In genomic region chr11:33375236-33375635, GRCh38 we compare ENCODE assay signal across 10 cellular contexts. TPM values are rescaled to one million over a fixed set of nuclear protein-coding genes. Genes with fewer than 3 reads are reported as not detected.
DNase-seq lines count a peak whose midpoint lies in the region; TF ChIP-seq lines count a peak whose summit lies in the region.
"Had no signal": no experiment of that assay in that cellular context is flagged by ENCODE, and none has a peak within 500 bp of the region (broad histone marks: within the 10 kb centered on the region; RNA-seq: fewer than 3 reads in every experiment).

No MANE protein-coding gene starts in this region.

- POLR2A ChIA-PET in CD8-positive, alpha-beta memory T cell (lab: Charles Lee), result no interaction called here

- H3K9me3 Mint-ChIP-seq in CD8-positive, alpha-beta memory T cell, result no peaks in the 10 kb centered on the region
- H3K9me3 Mint-ChIP-seq in neural progenitor cell, result no peaks in the 10 kb centered on the region

- peak overlapping the region in 4 of 7 donors; percentile 35 to 54 (median 44) for H3K4me3 Mint-ChIP-seq in CD8-positive, alpha-beta memory T cell
- peak overlapping the region; percentile 94 for H3K4me3 Mint-ChIP-seq in neural progenitor cell

- peaks cover 11% of the 10 kb centered on the region for H4K20me1 ChIP-seq in neural progenitor cell (ENCODE audit: low read depth)

- TF ChIP-seq CTCF in neural progenitor cell (IDR thresholded peaks at IDR 0.05), result no peak

- no peak overlapping the region for H3K27ac ChIP-seq in CD8-positive, alpha-beta memory T cell (ENCODE audit: low read depth, low read length)
- H3K27ac ChIP-seq in ectodermal cell (ENCODE audit: insufficient read depth, low read depth, low read length, poor library complexity, severe bottlenecking), result no peak overlapping the region
- H3K27ac ChIP-seq in neural progenitor cell, result no peak overlapping the region
- H3K27ac ChIP-seq: vagina had no signal

- no peaks in the 10 kb centered on the region for H3K36me3 Mint-ChIP-seq in CD8-positive, alpha-beta memory T cell
- H3K36me3 Mint-ChIP-seq in neural progenitor cell, result no peaks in the 10 kb centered on the region

- WGBS in ectodermal cell, 2 experiments, result 87 to 89% methylated on average over 11 of the region's 11 CpGs

- no peak overlapping the region for H3K27ac Mint-ChIP-seq in CD8-positive, alpha-beta memory T cell
- peak overlapping the region; percentile 83 for H3K27ac Mint-ChIP-seq in neural progenitor cell

- DNase-seq in CD8-positive, alpha-beta memory T cell, result no peak
- no peak for DNase-seq in NT2/D1 (ENCODE audit: low read depth, low spot score)
- no peak for DNase-seq in neural progenitor cell (ENCODE audit: low spot score)
- no peak for DNase-seq in SIG-M5 treated with dmso at 0.1 percent for 504 hours (lab: John Stamatoyannopoulos, UW; ENCODE audit: unreplicated experiment)
- DNase-seq in H4 (ENCODE audit: low spot score), result no peak
- DNase-seq in middle frontal gyrus (ENCODE audit: extremely low spot score, low spot score), result no peak
- no peak for DNase-seq in NCI-H2227 (lab: John Stamatoyannopoulos, UW; ENCODE audit: unreplicated experiment)
- DNase-seq: kidney glomerular epithelial cell had no signal

- peak overlapping the region; percentile 95 for H2AFZ ChIP-seq in neural progenitor cell (replicated peaks)

- CTCF ChIA-PET in CD8-positive, alpha-beta memory T cell (lab: Charles Lee), result no interaction called here

- H3K4me1 Mint-ChIP-seq in CD8-positive, alpha-beta memory T cell, result peaks cover 0 to 9% (median 2%) of the 10 kb centered on the region in 3 donors
- H3K4me1 Mint-ChIP-seq in neural progenitor cell, result peaks cover 29% of the 10 kb centered on the region

- no peaks in the 10 kb centered on the region for H3K4me1 ChIP-seq in CD8-positive, alpha-beta memory T cell (ENCODE audit: insufficient read depth, low read length)
- no peaks in the 10 kb centered on the region for H3K4me1 ChIP-seq in NT2/D1 (ENCODE audit: insufficient read depth, insufficient read length)
- peaks cover 8% of the 10 kb centered on the region for H3K4me1 ChIP-seq in ectodermal cell (ENCODE audit: control insufficient read depth, insufficient read depth, low read length)
- H3K4me1 ChIP-seq in neural progenitor cell, result no peaks in the 10 kb centered on the region
- H3K4me1 ChIP-seq: vagina had no signal

- H3K27me3 ChIP-seq in CD8-positive, alpha-beta memory T cell (ENCODE audit: insufficient read depth, low read length, poor library complexity, severe bottlenecking), result peaks cover 16% of the 10 kb centered on the region
- H3K27me3 ChIP-seq in NT2/D1 (ENCODE audit: insufficient read depth, insufficient read length) (peaks cover 45% of the 10 kb centered on the region), ectodermal cell (ENCODE audit: control insufficient read depth, insufficient read depth, low read length, poor library complexity, severe bottlenecking) (peaks cover 56% of the 10 kb centered on the region), neural progenitor cell (peaks cover 71% of the 10 kb centered on the region)
- H3K27me3 ChIP-seq: vagina had no signal

- no peak overlapping the region for H3K4me3 ChIP-seq in CD8-positive, alpha-beta memory T cell (ENCODE audit: low read length)
- H3K4me3 ChIP-seq in NT2/D1 (ENCODE audit: insufficient read length, low read depth), result peak overlapping the region; percentile 51
- H3K4me3 ChIP-seq in ectodermal cell (ENCODE audit: insufficient read depth, low read depth, low read length), result peak overlapping the region; percentile 54
- peak overlapping the region; percentile 68 for H3K4me3 ChIP-seq in neural progenitor cell

- H3K36me3 ChIP-seq in CD8-positive, alpha-beta memory T cell (ENCODE audit: insufficient read depth, low read length), result no peaks in the 10 kb centered on the region
- H3K36me3 ChIP-seq in NT2/D1 (ENCODE audit: insufficient read depth, insufficient read length, low read length) (no peaks in the 10 kb centered on the region), ectodermal cell (ENCODE audit: control insufficient read depth, insufficient read depth, low read length) (no peaks in the 10 kb centered on the region), neural progenitor cell (no peaks in the 10 kb centered on the region)
- H3K36me3 ChIP-seq: vagina had no signal

- H3F3A ChIP-seq in neural progenitor cell (ENCODE audit: low read depth), result peaks cover 16% of the 10 kb centered on the region

- H3K4me2 ChIP-seq in neural progenitor cell, result peak overlapping the region; percentile 91

- peaks cover 37 to 62% of the 10 kb centered on the region in 2 donors for H3K27me3 Mint-ChIP-seq in CD8-positive, alpha-beta memory T cell
- peaks cover 24% of the 10 kb centered on the region for H3K27me3 Mint-ChIP-seq in neural progenitor cell (ENCODE audit: insufficient read depth, low read depth)

- peak overlapping the region; percentile 64 for H3K9ac ChIP-seq in NT2/D1 (ENCODE audit: insufficient read length, low read depth)
- H3K9ac ChIP-seq in neural progenitor cell, result no peak overlapping the region

- no peaks in the 10 kb centered on the region for H3K9me3 ChIP-seq in CD8-positive, alpha-beta memory T cell (ENCODE audit: low read length)
- H3K9me3 ChIP-seq in NT2/D1 (ENCODE audit: insufficient read depth, low read length) (no peaks in the 10 kb centered on the region), ectodermal cell (ENCODE audit: control insufficient read depth, low read length) (no peaks in the 10 kb centered on the region), neural progenitor cell (ENCODE audit: low read depth) (no peaks in the 10 kb centered on the region)
- H3K9me3 ChIP-seq: vagina had no signal

- no peaks in the 10 kb centered on the region for H3K79me2 ChIP-seq in neural progenitor cell (ENCODE audit: low read depth)

RNA-seq across cellular contexts. Expression of gene KIAA1549L, which starts 0.7 kb away (rescaled TPM):
- not detected for total RNA-seq in CD8-positive, alpha-beta memory T cell
- not detected for polyA plus RNA-seq in CD8-positive, alpha-beta memory T cell
- 2.0 TPM for polyA plus RNA-seq in ectodermal cell (2013, experiment 1 of 4)
- 1.6 TPM for polyA plus RNA-seq in ectodermal cell (2013, experiment 2 of 4)
- polyA plus RNA-seq in ectodermal cell (2013, experiment 3 of 4), result 2.1 TPM
- 2.0 TPM for polyA plus RNA-seq in ectodermal cell (2013, experiment 4 of 4)
- total RNA-seq in neural progenitor cell (ENCODE audit: low replicate concordance), result 1.3 and 1.8 TPM in 2 replicates
- 1.2 and 2.0 TPM in 2 replicates for total RNA-seq in H4 (2014; rRNA removed; shearing (Covaris generic))
